1 cellular context compared by ENCODE assay signal in genomic region chr2:9203876-9204275, GRCh38.
TF ChIP-seq lines count a peak whose summit lies in the region.

No MANE protein-coding gene starts in this region.

TF ChIP-seq in K562, 482 proteins besides CTCF, POLR2A, EP300 and RAD21 (continued from another document):
- no peak for TF ChIP-seq AFF4 (CRISPR knock-in tag; IDR thresholded peaks at IDR 0.05)
- no peak for TF ChIP-seq CBX3 (IDR thresholded peaks at IDR 0.05; ENCODE audit: borderline replicate concordance in 1 of 2, low read length in 2 of 2)
- no peak for TF ChIP-seq GABPB1 (CRISPR knock-in tag; IDR thresholded peaks at IDR 0.05)
- no peak for TF ChIP-seq ARNT (IDR thresholded peaks at IDR 0.05)
- no peak for TF ChIP-seq SETDB1 (IDR thresholded peaks at IDR 0.05; ENCODE audit: low read length)
- TF ChIP-seq ZNF318 (IDR thresholded peaks at IDR 0.05; ENCODE audit: borderline replicate concordance in 1 of 2, low read depth in 1 of 2) = no peak
